9 cellular contexts compared by ENCODE assay signal in genomic region chr19:3178377-3178972, GRCh38. TPM values are rescaled to one million over a fixed set of nuclear protein-coding genes. Genes with fewer than 3 reads are reported as not detected.
A peak's percentile ranks its signal among the peaks of the same experiment; 100 is the strongest.
DNase-seq lines count a peak whose midpoint lies in the region; ATAC-seq and TF ChIP-seq lines count a peak whose summit lies in the region.
"Had no signal": no experiment of that assay in that cellular context is flagged by ENCODE, and none has a peak within 500 bp of the region (broad histone marks: within the 10 kb centered on the region; RNA-seq: fewer than 3 reads in every experiment).

A gene with protein sequence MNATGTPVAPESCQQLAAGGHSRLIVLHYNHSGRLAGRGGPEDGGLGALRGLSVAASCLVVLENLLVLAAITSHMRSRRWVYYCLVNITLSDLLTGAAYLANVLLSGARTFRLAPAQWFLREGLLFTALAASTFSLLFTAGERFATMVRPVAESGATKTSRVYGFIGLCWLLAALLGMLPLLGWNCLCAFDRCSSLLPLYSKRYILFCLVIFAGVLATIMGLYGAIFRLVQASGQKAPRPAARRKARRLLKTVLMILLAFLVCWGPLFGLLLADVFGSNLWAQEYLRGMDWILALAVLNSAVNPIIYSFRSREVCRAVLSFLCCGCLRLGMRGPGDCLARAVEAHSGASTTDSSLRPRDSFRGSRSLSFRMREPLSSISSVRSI (plus strand): TSS chr19:3178769. CDS start chr19:3178793, 24 bp downstream.

- H3K4me3 ChIP-seq in rectal smooth muscle tissue (ENCODE audit: low read length): peak within 1 kb of the TSS; percentile 57
- H3K4me3 ChIP-seq in GM23248: no peak within 1 kb of the TSS

- TF ChIP-seq CTCF in WTC11 (IDR thresholded peaks at IDR 0.05): no peak

- H3K27me3 ChIP-seq in rectal smooth muscle tissue (ENCODE audit: control insufficient read depth, insufficient read depth, low read length): no peaks in the 10 kb centered on the region
- no peaks in the 10 kb centered on the region for H3K27me3 ChIP-seq in GM23248 (replicated peaks; ENCODE audit: insufficient read depth)

- H3K27me3 Mint-ChIP-seq in activated naive CD4-positive, alpha-beta T cell treated with anti-CD3 and anti-CD28 coated beads, Interleukin-2, amount 50 U/mL, for 24 hours: no peaks in the 10 kb centered on the region
- no peaks in the 10 kb centered on the region for H3K27me3 Mint-ChIP-seq in WTC11 (ENCODE audit: low read depth)

- H3K27ac ChIP-seq in rectal smooth muscle tissue (ENCODE audit: low read depth, low read length) (no peak within 1 kb of the TSS), GM23248 (no peak within 1 kb of the TSS)

- no peaks in the 10 kb centered on the region for H3K36me3 ChIP-seq in rectal smooth muscle tissue (ENCODE audit: control insufficient read depth, insufficient read depth, low read length)
- H3K36me3 ChIP-seq in GM23248 (ENCODE audit: low read depth): no peaks in the 10 kb centered on the region

- ATAC-seq in HG02970 (IDR thresholded peaks at IDR 0.05; ENCODE audit: low FRiP score, unreplicated experiment) (no peak), WTC11 (no peak; the same call in 1 of the 2 replicates)

- peaks cover 21% of the 10 kb centered on the region for H3K4me1 Mint-ChIP-seq in activated naive CD4-positive, alpha-beta T cell treated with anti-CD3 and anti-CD28 coated beads, Interleukin-2, amount 50 U/mL, for 24 hours
- no peaks in the 10 kb centered on the region for H3K4me1 Mint-ChIP-seq in WTC11

- H3K9me2 ChIP-seq in GM23248 (ENCODE audit: insufficient read depth): no peaks in the 10 kb centered on the region

- H3K4me2 ChIP-seq in GM23248 (ENCODE audit: unreplicated experiment): no peak within 1 kb of the TSS

- no peaks in the 10 kb centered on the region for H3K79me2 ChIP-seq in GM23248 (ENCODE audit: insufficient read depth)

- H3K9ac ChIP-seq in rectal smooth muscle tissue (ENCODE audit: low read length) (peak within 1 kb of the TSS; percentile 21), GM23248 (no peak within 1 kb of the TSS)

- POLR2A ChIA-PET in WTC11 (lab: Charles Lee): no interaction called here

- TF ChIP-seq POLR2A in GM18951 (IDR thresholded peaks at IDR 0.05; ENCODE audit: extremely low read depth, insufficient read depth, insufficient read length) (peak; percentile 87), Raji (IDR thresholded peaks at IDR 0.05; ENCODE audit: insufficient read depth, low read depth, low read length) (peak; percentile 78)

- H3K9me3 ChIP-seq in GM23248 (ENCODE audit: low read depth): no peaks in the 10 kb centered on the region

- 88 to 91% methylated on average over 22 to 29 of the region's 42 CpGs for WGBS in GM23248 (ENCODE audit: low coverage in 1 of 2, low lambda C conversion rate in 2 of 2, missing lambda C conversion rate in 2 of 2), 2 experiments

- no peaks in the 10 kb centered on the region for H3K9me3 Mint-ChIP-seq in activated naive CD4-positive, alpha-beta T cell treated with anti-CD3 and anti-CD28 coated beads, Interleukin-2, amount 50 U/mL, for 24 hours
- H3K9me3 Mint-ChIP-seq in WTC11: no peaks in the 10 kb centered on the region

- H3F3A ChIP-seq in GM23248 (ENCODE audit: insufficient read depth): no peaks in the 10 kb centered on the region

- no peaks in the 10 kb centered on the region for H3K4me1 ChIP-seq in rectal smooth muscle tissue (ENCODE audit: control insufficient read depth, insufficient read depth, low read length)
- H3K4me1 ChIP-seq in GM23248 (ENCODE audit: insufficient read depth): peaks cover 14% of the 10 kb centered on the region

- no peaks in the 10 kb centered on the region for H3K36me3 Mint-ChIP-seq in activated naive CD4-positive, alpha-beta T cell treated with anti-CD3 and anti-CD28 coated beads, Interleukin-2, amount 50 U/mL, for 24 hours
- H3K36me3 Mint-ChIP-seq in WTC11: no peaks in the 10 kb centered on the region

- in situ Hi-C loops in GM18951 (cut with MboI; ENCODE audit: low sequenced_read_pairs, unreplicated experiment) (no loop called here), GM23248 (cut with MboI) (no loop called here)

- H3K4me3 Mint-ChIP-seq in activated naive CD4-positive, alpha-beta T cell treated with anti-CD3 and anti-CD28 coated beads, Interleukin-2, amount 50 U/mL, for 24 hours: peak within 1 kb of the TSS; percentile 97
- H3K4me3 Mint-ChIP-seq in WTC11: no peak within 1 kb of the TSS

- H4K20me1 ChIP-seq in GM23248 (ENCODE audit: insufficient read depth): no peaks in the 10 kb centered on the region

- CTCF ChIA-PET in WTC11 (lab: Charles Lee): no interaction called here

- H2AFZ ChIP-seq in GM23248: no peak within 1 kb of the TSS

- no peak for DNase-seq in GM23248
- no peak for DNase-seq in A172 (ENCODE audit: low spot score)
- DNase-seq in WTC11 (ENCODE audit: low spot score): no peak

- H3K27ac Mint-ChIP-seq in activated naive CD4-positive, alpha-beta T cell treated with anti-CD3 and anti-CD28 coated beads, Interleukin-2, amount 50 U/mL, for 24 hours: peak within 1 kb of the TSS; percentile 96
- H3K27ac Mint-ChIP-seq in WTC11: no peak within 1 kb of the TSS

TF ChIP-seq in WTC11, 78 proteins besides CTCF, POLR2A, EP300 and RAD21 (continues in another document):
- TF ChIP-seq ATF2 (CRISPR knock-in tag; IDR thresholded peaks at IDR 0.05; ENCODE audit: borderline replicate concordance, low read depth) (no peak), ZNF671 (CRISPR knock-in tag; IDR thresholded peaks at IDR 0.05) (no peak), TCF7 (CRISPR knock-in tag; IDR thresholded peaks at IDR 0.05; ENCODE audit: low read depth) (no peak), ZBTB43 (CRISPR knock-in tag; IDR thresholded peaks at IDR 0.05) (no peak), NR3C1 (CRISPR knock-in tag; conservative IDR thresholded peaks at IDR 0.05; ENCODE audit: low read depth) (no peak), FOXJ3 (CRISPR knock-in tag; IDR thresholded peaks at IDR 0.05; ENCODE audit: borderline replicate concordance) (no peak), OVOL2 (CRISPR knock-in tag; IDR thresholded peaks at IDR 0.05; ENCODE audit: borderline replicate concordance) (no peak), CREB1 (CRISPR knock-in tag; IDR thresholded peaks at IDR 0.05) (no peak), MLX (CRISPR knock-in tag; IDR thresholded peaks at IDR 0.05) (no peak), ZNF416 (CRISPR knock-in tag; IDR thresholded peaks at IDR 0.05) (no peak), ELF4 (CRISPR knock-in tag; IDR thresholded peaks at IDR 0.05; ENCODE audit: low read depth) (no peak), ZNF232 (CRISPR knock-in tag; IDR thresholded peaks at IDR 0.05) (no peak), SP1 (CRISPR knock-in tag; conservative IDR thresholded peaks at IDR 0.05) (no peak)
- TF ChIP-seq, protein P1, sequence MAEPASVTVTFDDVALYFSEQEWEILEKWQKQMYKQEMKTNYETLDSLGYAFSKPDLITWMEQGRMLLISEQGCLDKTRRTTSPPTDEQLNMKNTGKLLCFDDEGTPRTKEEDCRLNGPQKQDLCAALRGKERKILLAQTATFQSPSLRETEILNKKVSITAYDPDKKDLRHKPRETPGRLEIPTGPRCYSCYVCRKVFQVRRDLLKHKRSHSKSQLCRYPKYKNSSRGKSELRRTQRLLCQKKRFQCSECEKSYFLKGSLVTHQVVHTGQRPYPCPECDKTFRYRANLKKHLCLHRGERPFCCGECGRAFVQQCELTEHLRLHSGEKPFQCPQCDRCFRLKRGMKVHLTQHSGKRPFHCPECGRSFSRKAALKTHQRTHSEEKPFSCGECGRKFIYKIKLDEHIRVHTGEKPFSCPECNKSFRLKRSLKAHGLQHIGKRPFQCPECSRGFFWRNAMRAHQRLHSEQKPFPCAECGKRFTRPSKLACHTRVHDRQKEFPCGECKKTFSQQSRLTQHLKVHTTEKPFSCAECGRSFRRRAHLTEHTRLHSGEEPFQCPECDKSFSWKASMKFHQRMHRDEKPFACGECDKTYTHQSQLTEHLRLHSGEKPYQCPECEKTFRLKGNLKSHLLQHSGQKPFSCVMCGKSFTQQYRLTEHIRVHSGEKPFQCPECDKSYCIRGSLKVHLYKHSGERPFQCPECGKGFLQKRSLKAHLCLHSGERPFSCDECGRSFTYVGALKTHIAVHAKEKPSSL (CRISPR knock-in tag; conservative IDR thresholded peaks at IDR 0.05): no peak
- TF ChIP-seq, protein P2, sequence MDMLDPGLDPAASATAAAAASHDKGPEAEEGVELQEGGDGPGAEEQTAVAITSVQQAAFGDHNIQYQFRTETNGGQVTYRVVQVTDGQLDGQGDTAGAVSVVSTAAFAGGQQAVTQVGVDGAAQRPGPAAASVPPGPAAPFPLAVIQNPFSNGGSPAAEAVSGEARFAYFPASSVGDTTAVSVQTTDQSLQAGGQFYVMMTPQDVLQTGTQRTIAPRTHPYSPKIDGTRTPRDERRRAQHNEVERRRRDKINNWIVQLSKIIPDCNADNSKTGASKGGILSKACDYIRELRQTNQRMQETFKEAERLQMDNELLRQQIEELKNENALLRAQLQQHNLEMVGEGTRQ (CRISPR knock-in tag; IDR thresholded peaks at IDR 0.05): no peak

RNA-seq across cellular contexts. Expression of the gene that starts here (rescaled TPM):
- not detected in 2 replicates for total RNA-seq in GM23248 (2014; rRNA removed; shearing (Covaris generic))
- polyA plus RNA-seq in GM23248 (2016; fragmentation: Nextera tagmentation; extraction: Ambion mirVana): not detected in 2 replicates
- total RNA-seq in A172 (2014; rRNA removed; shearing (Covaris generic)): 0.26 TPM in 1 of 2 replicates, not detected in the other
- total RNA-seq in WTC11 (2021): 0.27 to 0.37 TPM (median 0.28 TPM) in 3 replicates
- total RNA-seq: fibroblast of villous mesenchyme had no signal
